ENCODE assay signal across 8 cellular contexts in genomic region chr18:79988925-79989361, GRCh38. TPM values are rescaled to one million over a fixed set of nuclear protein-coding genes. Genes with fewer than 3 reads are reported as not detected.
A peak's percentile ranks its signal among the peaks of the same experiment; 100 is the strongest.
DNase-seq lines count a peak whose midpoint lies in the region; ATAC-seq and TF ChIP-seq lines count a peak whose summit lies in the region.

No MANE protein-coding gene starts in this region.

- peak overlapping the region; percentile 56 for H2BK5ac ChIP-seq in trophoblast cell (ENCODE audit: low read depth, low read length, poor library complexity)

- H3K36me3 ChIP-seq in gastroesophageal sphincter (peaks cover 0 to 21% of the 10 kb centered on the region in 2 donors), trophoblast cell (ENCODE audit: control insufficient read depth in 1 of 2, insufficient read depth in 2 of 2, low read length in 2 of 2) (peaks cover 4 to 13% of the 10 kb centered on the region in 2 experiments)

- peak overlapping the region; percentile 81 for H2AK5ac ChIP-seq in trophoblast cell (ENCODE audit: low read length)

- H3K27ac ChIP-seq in gastroesophageal sphincter (peak overlapping the region; percentile 90 to 99 (median 98)), trophoblast cell (ENCODE audit: low read depth, low read length) (peak overlapping the region; percentile 8)

- H4K8ac ChIP-seq in trophoblast cell (ENCODE audit: low read depth, low read length), result peak overlapping the region; percentile 100

- H3K9me3 Mint-ChIP-seq in activated T-cell treated with anti-CD3 and anti-CD28 coated beads, Interleukin-2, amount 50 U/mL, for 24 hours, result no peaks in the 10 kb centered on the region

- H3K4me1 ChIP-seq in gastroesophageal sphincter (peaks cover 0 to 37% (median 12%) of the 10 kb centered on the region in 3 donors), trophoblast cell (ENCODE audit: control insufficient read depth in 1 of 2, insufficient read depth in 2 of 2, low read length in 2 of 2) (peaks cover 3 to 5% of the 10 kb centered on the region in 2 experiments)

- peak overlapping the region; percentile 85 for H3K4me2 ChIP-seq in trophoblast cell (ENCODE audit: low read length)

- peaks cover 42% of the 10 kb centered on the region for H3K36me3 Mint-ChIP-seq in activated T-cell treated with anti-CD3 and anti-CD28 coated beads, Interleukin-2, amount 50 U/mL, for 24 hours (ENCODE audit: low read depth)

- no peak for TF ChIP-seq POLR2A in gastroesophageal sphincter (IDR thresholded peaks at IDR 0.05)

- H3K79me2 ChIP-seq in trophoblast cell (ENCODE audit: control insufficient read depth, insufficient read depth, low read length, poor library complexity), result peaks cover 15% of the 10 kb centered on the region

- no peak overlapping the region for H3K23ac ChIP-seq in trophoblast cell (ENCODE audit: low read length)

- peak overlapping the region; percentile 92 for H3K4me3 ChIP-seq in WI38 (ENCODE audit: low read depth, low read length)
- peak overlapping the region; percentile 84 to 94 for H3K4me3 ChIP-seq in gastroesophageal sphincter
- H3K4me3 ChIP-seq in trophoblast cell (ENCODE audit: low read depth, low read length), result peak overlapping the region; percentile 96

- peak overlapping the region; percentile 98 for H4K91ac ChIP-seq in trophoblast cell (ENCODE audit: low read depth, low read length)

- peaks cover 12% of the 10 kb centered on the region for H3K79me1 ChIP-seq in trophoblast cell (ENCODE audit: low read length)

- H3K4me1 Mint-ChIP-seq in activated T-cell treated with anti-CD3 and anti-CD28 coated beads, Interleukin-2, amount 50 U/mL, for 24 hours (ENCODE audit: low read depth), result peaks cover 36% of the 10 kb centered on the region

- ATAC-seq in HG03025 (IDR thresholded peaks at IDR 0.05; ENCODE audit: low FRiP score, unreplicated experiment) (peak; percentile 14), gastroesophageal sphincter (peak; percentile 65)

- H4K12ac ChIP-seq in trophoblast cell (ENCODE audit: low read depth, low read length), result peak overlapping the region; percentile 98

- TF ChIP-seq CTCF in WI38 (IDR thresholded peaks at IDR 0.05; ENCODE audit: low read depth, low read length), result no peak
- no peak for TF ChIP-seq CTCF in gastroesophageal sphincter (IDR thresholded peaks at IDR 0.05)

- no peak overlapping the region for H2BK12ac ChIP-seq in trophoblast cell (ENCODE audit: low read length)

- H3K27me3 ChIP-seq in gastroesophageal sphincter, result no peaks in the 10 kb centered on the region
- no peaks in the 10 kb centered on the region for H3K27me3 ChIP-seq in trophoblast cell (ENCODE audit: insufficient read depth, low read length)

- H3K27me3 Mint-ChIP-seq in activated T-cell treated with anti-CD3 and anti-CD28 coated beads, Interleukin-2, amount 50 U/mL, for 24 hours, result no peaks in the 10 kb centered on the region

- H3K4me3 Mint-ChIP-seq in activated T-cell treated with anti-CD3 and anti-CD28 coated beads, Interleukin-2, amount 50 U/mL, for 24 hours, result peak overlapping the region; percentile 94

- H3K9me3 ChIP-seq in gastroesophageal sphincter (no peaks in the 10 kb centered on the region), trophoblast cell (ENCODE audit: insufficient read depth, low read depth, low read length) (peaks cover 1% of the 10 kb centered on the region)

- WGBS in gastroesophageal sphincter (ENCODE audit: low coverage in 1 of 2), 2 donors, result 20 to 26% methylated on average over 14 to 15 of the region's 15 CpGs
- WGBS in trophoblast cell (ENCODE audit: extremely low coverage, insufficient coverage, insufficient read length), result no CpG with 5 or more reads among the region's 15 CpGs

- H3K18ac ChIP-seq in trophoblast cell (ENCODE audit: low read length), result peak overlapping the region; percentile 95

- peak overlapping the region; percentile 95 for H3K27ac Mint-ChIP-seq in activated T-cell treated with anti-CD3 and anti-CD28 coated beads, Interleukin-2, amount 50 U/mL, for 24 hours

- peak overlapping the region; percentile 91 for H3K9ac ChIP-seq in trophoblast cell (ENCODE audit: low read length)

- TF ChIP-seq EP300 in gastroesophageal sphincter (IDR thresholded peaks at IDR 0.05), result no peak

- H3K14ac ChIP-seq in trophoblast cell (ENCODE audit: low read length), result peak overlapping the region; percentile 95

- H3K4ac ChIP-seq in trophoblast cell (ENCODE audit: low read depth, low read length), result peak overlapping the region; percentile 93

- peak overlapping the region; percentile 79 for H2BK120ac ChIP-seq in trophoblast cell (ENCODE audit: insufficient read depth, low read length, poor library complexity)

- no peak for DNase-seq in activated T-cell treated with anti-CD3 and anti-CD28 coated beads, Interleukin-2, amount 50 U/mL, for 24 hours
- DNase-seq in activated T-cell treated with anti-CD3 and anti-CD28 coated beads for 4 hours (no peak), trophoblast cell (peak; percentile 25 to 52), dedifferentiated amniotic fluid mesenchymal stem cell (ENCODE audit: extremely low spot score) (no peak), C1 segment of cervical spinal cord (lab: John Stamatoyannopoulos, UW) (no peak)

- H2AFZ ChIP-seq in trophoblast cell (ENCODE audit: insufficient read depth, low read length, poor library complexity), result peak overlapping the region; percentile 95

RNA-seq across cellular contexts. Expression of gene TXNL4A, which starts 0.6 kb away (rescaled TPM):
- total RNA-seq in gastroesophageal sphincter, result 10 to 100 TPM; 20.4 to 55.3 (median 39.6) TPM
- polyA plus RNA-seq in trophoblast cell (2013), result 82.5 and 87.8 TPM in 2 replicates

RNA-seq across cellular contexts. Expression of gene HSBP1L1, which starts 24.5 kb away (rescaled TPM):
- total RNA-seq in gastroesophageal sphincter, result 10 to 100 TPM in 3 of 4 donors, 1 to 10 TPM in 1; 3.2 to 23.8 (median 12.4) TPM
- polyA plus RNA-seq in trophoblast cell (2013), result 19.8 and 20.5 TPM in 2 replicates

RNA-seq across cellular contexts. Expression of gene SLC66A2, which starts 37.5 kb away (rescaled TPM):
- total RNA-seq in gastroesophageal sphincter, result 10 to 100 TPM; 32.2 to 42.6 (median 35.6) TPM
- polyA plus RNA-seq in trophoblast cell (2013), result 11.7 and 12.7 TPM in 2 replicates

RNA-seq across cellular contexts. Expression of gene RBFA, which starts 45.3 kb away (rescaled TPM):
- 10 to 100 TPM; 27.0 to 38.8 (median 32.7) TPM for total RNA-seq in gastroesophageal sphincter
- 18.6 and 19.1 TPM in 2 replicates for polyA plus RNA-seq in trophoblast cell (2013)

Comparison
In these comparisons a context has a peak if more than half of its experiments do, and no peak if none do; other contexts are left out.
1. DNase-seq: peak in trophoblast cell (2 of 2); none in activated T-cell treated with anti-CD3 and anti-CD28 coated beads, Interleukin-2, amount 50 U/mL, for 24 hours (single experiment), activated T-cell treated with anti-CD3 and anti-CD28 coated beads for 4 hours (single experiment), dedifferentiated amniotic fluid mesenchymal stem cell (single experiment) and C1 segment of cervical spinal cord (0 of 14).
2. Peak in every context shown above with its lines, with median percentiles within 50 percentile points of each other: H3K4me3 ChIP-seq.